8 cellular contexts compared by ENCODE assay signal in genomic region chr19:3365447-3366103, GRCh38. TPM values are rescaled to one million over a fixed set of nuclear protein-coding genes. Genes with fewer than 3 reads are reported as not detected.
A peak's percentile ranks its signal among the peaks of the same experiment; 100 is the strongest.
DNase-seq lines count a peak whose midpoint lies in the region; TF ChIP-seq lines count a peak whose summit lies in the region.

No MANE protein-coding gene starts in this region.

- DNase-seq in CD1c-positive myeloid dendritic cell (ENCODE audit: extremely low spot score) (peak; percentile 34), HuH-7.5 (ENCODE audit: low spot score) (peak; percentile 57), globus pallidus (ENCODE audit: low spot score) (peak; percentile 59), GM10248 (ENCODE audit: extremely low spot score) (no peak), GM20000 (ENCODE audit: low spot score) (no peak), T1000 (lab: John Stamatoyannopoulos, UW) (no peak)
- no peak for DNase-seq in activated CD4-positive, alpha-beta memory T cell treated with anti-CD3 and anti-CD28 coated beads, Interleukin-2, amount 10 ng/mL, durations not matched to agents 7 days and 5 days

- H3K79me2 ChIP-seq in parathyroid adenoma, result peaks cover 19% of the 10 kb centered on the region

- H3K27me3 Mint-ChIP-seq in activated CD4-positive, alpha-beta memory T cell treated with anti-CD3 and anti-CD28 coated beads, Interleukin-2, amount 10 ng/mL, durations not matched to agents 7 days and 5 days, result peaks cover 38% of the 10 kb centered on the region

- H3K27me3 ChIP-seq in parathyroid adenoma (ENCODE audit: control insufficient read depth, insufficient read depth, low read length), result no peaks in the 10 kb centered on the region

- H3K27ac Mint-ChIP-seq in activated CD4-positive, alpha-beta memory T cell treated with anti-CD3 and anti-CD28 coated beads, Interleukin-2, amount 10 ng/mL, durations not matched to agents 7 days and 5 days, result no peak overlapping the region

- peaks cover 36% of the 10 kb centered on the region for H3K4me1 ChIP-seq in parathyroid adenoma

- H3K9me3 ChIP-seq in parathyroid adenoma (ENCODE audit: control insufficient read depth, low read length), result no peaks in the 10 kb centered on the region

- POLR2A ChIA-PET in activated CD4-positive, alpha-beta memory T cell treated with anti-CD3 and anti-CD28 coated beads, Interleukin-2, amount 10 ng/mL, durations not matched to agents 7 days and 5 days (lab: Charles Lee), result interaction anchor here (0.8 kb wide), 1 partner anchor 20 kb away, joined by 4 read pairs; no protein-coding TSS in a partner anchor
- POLR2A ChIA-PET in GM10248 (lab: Yijun Ruan, JAX), result interaction anchor here (0.6 kb wide), 1 partner anchor 24 kb away, joined by 3 read pairs; no protein-coding TSS in a partner anchor

- H3K27ac ChIP-seq in parathyroid adenoma, result peak overlapping the region; percentile 84

- no peak overlapping the region for H2AFZ ChIP-seq in parathyroid adenoma

- peak overlapping the region; percentile 54 for H3K4me3 ChIP-seq in parathyroid adenoma (ENCODE audit: low read depth, low read length)

- H3K36me3 Mint-ChIP-seq in activated CD4-positive, alpha-beta memory T cell treated with anti-CD3 and anti-CD28 coated beads, Interleukin-2, amount 10 ng/mL, durations not matched to agents 7 days and 5 days (ENCODE audit: low read depth), result no peaks in the 10 kb centered on the region

- TF ChIP-seq CTCF in parathyroid adenoma (IDR thresholded peaks at IDR 0.05), result peak; percentile 4
- no peak for TF ChIP-seq CTCF in GM10248 (IDR thresholded peaks at IDR 0.05; ENCODE audit: control extremely low read depth, extremely low read depth, low read depth, missing control alignments)
- no peak for TF ChIP-seq CTCF in GM20000 (IDR thresholded peaks at IDR 0.05; ENCODE audit: extremely low read depth, missing control alignments)

- peak overlapping the region; percentile 81 for H3K4me2 ChIP-seq in parathyroid adenoma (ENCODE audit: low read length)

- no peaks in the 10 kb centered on the region for H3K36me3 ChIP-seq in parathyroid adenoma (ENCODE audit: control insufficient read depth, insufficient read depth, low read length)

- H3K4me3 Mint-ChIP-seq in activated CD4-positive, alpha-beta memory T cell treated with anti-CD3 and anti-CD28 coated beads, Interleukin-2, amount 10 ng/mL, durations not matched to agents 7 days and 5 days, result peak overlapping the region; percentile 51

- H3K9me3 Mint-ChIP-seq in activated CD4-positive, alpha-beta memory T cell treated with anti-CD3 and anti-CD28 coated beads, Interleukin-2, amount 10 ng/mL, durations not matched to agents 7 days and 5 days, result no peaks in the 10 kb centered on the region

- H3K4me1 Mint-ChIP-seq in activated CD4-positive, alpha-beta memory T cell treated with anti-CD3 and anti-CD28 coated beads, Interleukin-2, amount 10 ng/mL, durations not matched to agents 7 days and 5 days, result peaks cover 31% of the 10 kb centered on the region

- no peak overlapping the region for H3K9ac ChIP-seq in parathyroid adenoma

- CTCF ChIA-PET in activated CD4-positive, alpha-beta memory T cell treated with anti-CD3 and anti-CD28 coated beads, Interleukin-2, amount 10 ng/mL, durations not matched to agents 7 days and 5 days (lab: Charles Lee), result no interaction called here
- CTCF ChIA-PET in GM10248 (lab: Yijun Ruan, JAX), result interaction anchor here (1.2 kb wide), 2 partner anchors 64 to 66 kb away, joined by 4 read pairs; no protein-coding TSS in a partner anchor

RNA-seq across cellular contexts. Expression of gene NFIC, which starts 0.8 kb away (rescaled TPM):
- 10 to 100 TPM; 12.6 to 13.1 TPM for total RNA-seq in activated CD4-positive, alpha-beta memory T cell treated with anti-CD3 and anti-CD28 coated beads, Interleukin-2, amount 10 ng/mL, durations not matched to agents 7 days and 5 days

Comparison
In these comparisons a context has a peak if more than half of its experiments do, and no peak if none do; other contexts are left out.
1. DNase-seq: peak in CD1c-positive myeloid dendritic cell (single experiment), HuH-7.5 (single experiment) and globus pallidus (single experiment); none in activated CD4-positive, alpha-beta memory T cell treated with anti-CD3 and anti-CD28 coated beads, Interleukin-2, amount 10 ng/mL, durations not matched to agents 7 days and 5 days (single experiment), GM10248 (single experiment), GM20000 (single experiment) and T1000 (single experiment).